Comparison of ENCODE assay signal across 17 cellular contexts in the genomic region with DNA sequence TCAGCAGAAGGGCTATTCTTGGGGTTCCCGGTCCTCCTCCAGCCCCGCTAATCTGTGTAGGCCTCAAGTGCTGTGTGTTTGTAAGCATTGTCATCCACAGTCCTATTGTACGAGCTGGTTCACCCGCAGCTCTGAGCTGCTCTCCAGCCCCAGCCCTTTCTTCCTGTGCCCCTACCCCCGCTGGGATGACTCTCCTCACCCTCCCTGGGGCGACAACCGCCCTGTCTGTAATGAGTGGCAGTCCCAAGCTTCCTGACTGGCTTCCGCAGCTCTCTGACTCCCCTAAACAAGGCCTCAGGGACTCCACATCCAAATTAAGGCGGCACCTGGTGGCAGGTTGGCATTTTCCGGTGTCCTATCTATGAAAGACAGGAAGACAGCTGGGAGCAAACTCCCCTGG. TPM values are rescaled to one million over a fixed set of nuclear protein-coding genes. Genes with fewer than 3 reads are reported as not detected.
DNase-seq lines count a peak whose midpoint lies in the region; ATAC-seq, FAIRE-seq and TF ChIP-seq lines count a peak whose summit lies in the region.
"Had no signal": no experiment of that assay in that cellular context is flagged by ENCODE, and none has a peak within 500 bp of the region (broad histone marks: within the 10 kb centered on the region; RNA-seq: fewer than 3 reads in every experiment).

No MANE protein-coding gene starts in this region.

- TF ChIP-seq POLR2A in H54 (IDR thresholded peaks at IDR 0.05; ENCODE audit: low read depth, low read length), result no peak

- no peaks in the 10 kb centered on the region for H3K27me3 Mint-ChIP-seq in CD4-positive, CD25-positive, alpha-beta regulatory T cell
- H3K27me3 Mint-ChIP-seq in glutamatergic neuron (ENCODE audit: unreplicated experiment), result peaks cover 2% of the 10 kb centered on the region

- H3K9me3 Mint-ChIP-seq in CD4-positive, CD25-positive, alpha-beta regulatory T cell, result no peaks in the 10 kb centered on the region
- H3K9me3 Mint-ChIP-seq in glutamatergic neuron (ENCODE audit: unreplicated experiment), result peaks cover 1% of the 10 kb centered on the region
- H3K9me3 Mint-ChIP-seq: activated T-helper 1 cell treated with anti-CD3 and anti-CD28 coated beads, Interleukin-12 subunit alpha, Interleukin-12 subunit beta, Interleukin-2, Interleukin-4 antibody, amounts not matched to agents 30 ng/mL and 10 ng/mL and 1 ng/mL, durations not matched to agents 14 hours and 24 hours and 36 hours had no signal

- H3K36me3 ChIP-seq in CD4-positive, CD25-positive, alpha-beta regulatory T cell (ENCODE audit: control insufficient read depth, insufficient read depth, low read length), result peaks cover 27% of the 10 kb centered on the region

- TF ChIP-seq CTCF in epithelial cell of esophagus (IDR thresholded peaks at IDR 0.05; ENCODE audit: insufficient read depth, low read depth, low read length, missing control alignments) (peak; percentile 22), glutamatergic neuron (IDR thresholded peaks at IDR 0.05; ENCODE audit: partially characterized antibody, unreplicated experiment) (no peak)

- peaks cover 11 to 41% (median 25%) of the 10 kb centered on the region in 4 donors for H3K4me1 Mint-ChIP-seq in CD4-positive, CD25-positive, alpha-beta regulatory T cell
- peaks cover 9% of the 10 kb centered on the region for H3K4me1 Mint-ChIP-seq in glutamatergic neuron (ENCODE audit: low read depth, unreplicated experiment)

- FAIRE-seq in H54 (lab: Jason Lieb, UNC), result no peak
- FAIRE-seq: urothelium cell line had no signal

- ATAC-seq in CD4-positive, CD25-positive, alpha-beta regulatory T cell (ENCODE audit: low read depth in 2 of 2), result no peak
- ATAC-seq: body of pancreas had no signal

- H3K4me3 ChIP-seq in CD4-positive, CD25-positive, alpha-beta regulatory T cell (ENCODE audit: low read depth, low read length), result no peak overlapping the region
- H3K4me3 ChIP-seq in epithelial cell of esophagus (ENCODE audit: low read length), result no peak overlapping the region
- H3K4me3 ChIP-seq: body of pancreas, lower lobe of right lung had no signal

- H3K27ac ChIP-seq in CD4-positive, CD25-positive, alpha-beta regulatory T cell (ENCODE audit: insufficient read depth, low read length, poor library complexity, severe bottlenecking), result no peak overlapping the region
- H3K27ac ChIP-seq: body of pancreas, C4-2B, KMS-11, lower lobe of right lung had no signal

- H3K9me3 ChIP-seq in CD4-positive, CD25-positive, alpha-beta regulatory T cell (ENCODE audit: control insufficient read depth in 2 of 2, low read length in 2 of 2), result no peaks in the 10 kb centered on the region
- H3K9me3 ChIP-seq: body of pancreas, lower lobe of right lung had no signal

- no peak for DNase-seq in CD4-positive, CD25-positive, alpha-beta regulatory T cell
- DNase-seq in ELF-1 (ENCODE audit: low read depth, low spot score) (peak; percentile 58), NCI-H69 (lab: John Stamatoyannopoulos, UW) (peak; percentile 86), epithelial cell of esophagus (ENCODE audit: low read depth) (peak; percentile 16), H54 (ENCODE audit: insufficient read length, low spot score) (no peak), anterior cingulate cortex (lab: John Stamatoyannopoulos, UW) (no peak), glutamatergic neuron (no peak)
- DNase-seq: body of pancreas; lower lobe of right lung; NCI-H187; NK-92 treated with Interleukin-12 subunit alpha and Interleukin-12 subunit beta, amount 100 ng/mL, for 24 hours; stimulated activated CD4-positive, alpha-beta T cell treated with anti-CD3 and anti-CD28 coated beads, Interleukin-4, amount 100 ng/mL, for 1 hour had no signal

- peaks cover 11% of the 10 kb centered on the region for H3K36me3 Mint-ChIP-seq in CD4-positive, CD25-positive, alpha-beta regulatory T cell
- H3K36me3 Mint-ChIP-seq in glutamatergic neuron (ENCODE audit: unreplicated experiment), result no peaks in the 10 kb centered on the region

- H3K27me3 ChIP-seq in CD4-positive, CD25-positive, alpha-beta regulatory T cell (ENCODE audit: control insufficient read depth, insufficient read depth, low read length), result no peaks in the 10 kb centered on the region
- H3K27me3 ChIP-seq: body of pancreas had no signal

- peaks cover 31% of the 10 kb centered on the region for H3K4me1 ChIP-seq in CD4-positive, CD25-positive, alpha-beta regulatory T cell (ENCODE audit: control insufficient read depth, insufficient read depth, low read length, poor library complexity, severe bottlenecking)
- H3K4me1 ChIP-seq: body of pancreas had no signal

- H3K4me3 Mint-ChIP-seq in CD4-positive, CD25-positive, alpha-beta regulatory T cell, result peak overlapping the region in 3 of 4 donors; percentile 24 to 56 (median 27)
- H3K4me3 Mint-ChIP-seq in glutamatergic neuron (ENCODE audit: unreplicated experiment), result no peak overlapping the region
- H3K4me3 Mint-ChIP-seq: activated T-helper 1 cell treated with anti-CD3 and anti-CD28 coated beads, Interleukin-12 subunit alpha, Interleukin-12 subunit beta, Interleukin-2, Interleukin-4 antibody, amounts not matched to agents 30 ng/mL and 10 ng/mL and 1 ng/mL, durations not matched to agents 14 hours and 24 hours and 36 hours had no signal

- H3K27ac Mint-ChIP-seq in CD4-positive, CD25-positive, alpha-beta regulatory T cell, result peak overlapping the region; percentile 44 to 94 (median 63)
- H3K27ac Mint-ChIP-seq in glutamatergic neuron (ENCODE audit: unreplicated experiment), result no peak overlapping the region
- H3K27ac Mint-ChIP-seq: activated T-helper 1 cell treated with anti-CD3 and anti-CD28 coated beads, Interleukin-12 subunit alpha, Interleukin-12 subunit beta, Interleukin-2, Interleukin-4 antibody, amounts not matched to agents 30 ng/mL and 10 ng/mL and 1 ng/mL, durations not matched to agents 14 hours and 24 hours and 36 hours had no signal

RNA-seq across cellular contexts. Expression of gene TFF3, which starts 45.8 kb away (rescaled TPM):
- not detected for total RNA-seq in CD4-positive, CD25-positive, alpha-beta regulatory T cell
- not detected for polyA plus RNA-seq in CD4-positive, CD25-positive, alpha-beta regulatory T cell
- not detected for total RNA-seq in glutamatergic neuron (ENCODE audit: unreplicated experiment)
- total RNA-seq: activated T-helper 1 cell treated with anti-CD3 and anti-CD28 coated beads, Interleukin-12 subunit alpha, Interleukin-12 subunit beta, Interleukin-2, Interleukin-4 antibody, amounts not matched to agents 30 ng/mL and 10 ng/mL and 1 ng/mL, durations not matched to agents 14 hours and 24 hours and 36 hours had no signal
- polyA plus RNA-seq: neural cell had no signal

RNA-seq across cellular contexts. Expression of gene ABCG1, which starts 50.4 kb away (rescaled TPM):
- total RNA-seq in CD4-positive, CD25-positive, alpha-beta regulatory T cell, result 86.3 TPM
- 10 to 100 TPM; 17.0 to 43.1 (median 23.5) TPM for polyA plus RNA-seq in CD4-positive, CD25-positive, alpha-beta regulatory T cell
- total RNA-seq in glutamatergic neuron (ENCODE audit: unreplicated experiment), result 31.9 TPM

Comparison
In these comparisons a context has a peak if more than half of its experiments do, and no peak if none do; other contexts are left out.
1. DNase-seq: peak in ELF-1 (single experiment), NCI-H69 (single experiment) and epithelial cell of esophagus (single experiment); none in CD4-positive, CD25-positive, alpha-beta regulatory T cell (0 of 3), H54 (single experiment), anterior cingulate cortex (0 of 58) and glutamatergic neuron (single experiment).